Comparison of ENCODE assay signal across 12 cellular contexts in the genomic region with DNA sequence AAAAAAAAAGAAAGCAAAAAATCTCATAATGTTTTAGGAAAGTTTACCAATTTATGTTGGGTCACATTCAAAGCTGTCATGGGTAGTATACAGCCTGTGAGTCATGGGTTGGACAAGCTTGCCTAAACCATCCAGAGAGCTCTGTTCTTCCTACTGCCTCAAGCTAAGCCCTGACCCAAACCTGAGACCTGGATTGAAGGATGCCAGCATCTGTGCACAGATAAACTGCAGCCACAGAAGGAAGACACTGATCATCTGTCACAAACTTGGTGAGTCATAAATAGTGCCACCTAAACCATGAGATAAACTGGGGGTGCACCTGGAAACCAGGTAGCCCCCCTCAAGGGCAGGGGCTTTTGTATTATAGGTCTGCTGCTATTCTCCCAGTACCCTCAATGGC. TPM values are rescaled to one million over a fixed set of nuclear protein-coding genes. Genes with fewer than 3 reads are reported as not detected.
A peak's percentile ranks its signal among the peaks of the same experiment; 100 is the strongest.
DNase-seq lines count a peak whose midpoint lies in the region; ATAC-seq and TF ChIP-seq lines count a peak whose summit lies in the region.
"Had no signal": no experiment of that assay in that cellular context is flagged by ENCODE, and none has a peak within 500 bp of the region (broad histone marks: within the 10 kb centered on the region; RNA-seq: fewer than 3 reads in every experiment).

No MANE protein-coding gene starts in this region.

- H3K4me1 ChIP-seq in neuronal stem cell (ENCODE audit: control insufficient read depth in 2 of 2, insufficient read depth in 1 of 2, low read depth in 1 of 2, low read length in 2 of 2) = no peaks in the 10 kb centered on the region

- peaks cover 4% of the 10 kb centered on the region for H3K36me3 Mint-ChIP-seq in Calu3 (ENCODE audit: insufficient read depth, unreplicated experiment)
- H3K36me3 Mint-ChIP-seq in activated naive CD8-positive, alpha-beta T cell treated with anti-CD3 and anti-CD28 coated beads, Interleukin-2, amount 50 U/mL, for 24 hours (ENCODE audit: low read depth) = peaks cover 6% of the 10 kb centered on the region

- H3K9me3 ChIP-seq in neuronal stem cell (replicated peaks in 1 of 2; ENCODE audit: control insufficient read depth in 2 of 2, insufficient read depth in 1 of 2, low read depth in 1 of 2, low read length in 2 of 2) (no peaks in the 10 kb centered on the region), WERI-Rb-1 (ENCODE audit: severe bottlenecking) (no peaks in the 10 kb centered on the region)

- no peak overlapping the region for H2BK12ac ChIP-seq in neuronal stem cell (ENCODE audit: low read length)

- intact Hi-C loops in Calu3 (cut with micrococcal nuclease; ENCODE audit: unreplicated experiment) = no loop called here

- H3K9ac ChIP-seq in neuronal stem cell (ENCODE audit: low read depth, low read length, poor library complexity) = no peak overlapping the region

- no peak overlapping the region for H3K18ac ChIP-seq in neuronal stem cell (ENCODE audit: low read length)

- H3K79me1 ChIP-seq in neuronal stem cell (ENCODE audit: low read depth, low read length) = no peaks in the 10 kb centered on the region

- H3K4me3 Mint-ChIP-seq in Calu3 (ENCODE audit: low read depth, unreplicated experiment) = no peak overlapping the region
- peak overlapping the region; percentile 41 for H3K4me3 Mint-ChIP-seq in activated naive CD8-positive, alpha-beta T cell treated with anti-CD3 and anti-CD28 coated beads, Interleukin-2, amount 50 U/mL, for 24 hours
- H3K4me3 Mint-ChIP-seq: neural crest cell had no signal

- H4K91ac ChIP-seq in neuronal stem cell (ENCODE audit: low read depth, low read length, poor library complexity) = no peak overlapping the region

- CTCF ChIA-PET in Calu3 (lab: Charles Lee) = interaction anchor here (0.6 to 0.7 kb wide), 2 partner anchors 15 to 1581 kb away, joined by 3 to 6 read pairs; no protein-coding TSS in a partner anchor

- DNase-seq in Calu3 (no peak), M059J (ENCODE audit: low read depth) (peak; percentile 80), neuronal stem cell (ENCODE audit: low spot score) (no peak), WERI-Rb-1 (no peak)
- DNase-seq in activated naive CD8-positive, alpha-beta T cell treated with anti-CD3 and anti-CD28 coated beads, Interleukin-2, amount 50 U/mL, for 24 hours = no peak
- DNase-seq: NCI-H1092, NCI-H524 had no signal

- H2AFZ ChIP-seq in neuronal stem cell (ENCODE audit: low read length) = no peak overlapping the region

- H3K4me1 Mint-ChIP-seq in Calu3 (ENCODE audit: low read depth, unreplicated experiment) = peaks cover 48% of the 10 kb centered on the region
- H3K4me1 Mint-ChIP-seq in activated naive CD8-positive, alpha-beta T cell treated with anti-CD3 and anti-CD28 coated beads, Interleukin-2, amount 50 U/mL, for 24 hours = peaks cover 87% of the 10 kb centered on the region
- H3K4me1 Mint-ChIP-seq: neural crest cell had no signal

- H3K4me2 ChIP-seq in neuronal stem cell (ENCODE audit: insufficient read depth, low read length, poor library complexity, severe bottlenecking) = no peak overlapping the region

- no peaks in the 10 kb centered on the region for H3K27me3 ChIP-seq in neuronal stem cell (ENCODE audit: control insufficient read depth in 3 of 3, insufficient read depth in 3 of 3, low read depth in 1 of 3, low read length in 3 of 3)
- H3K27me3 ChIP-seq in WERI-Rb-1 (ENCODE audit: insufficient read depth, low read depth, severe bottlenecking) = no peaks in the 10 kb centered on the region

- H3K36me3 ChIP-seq in neuronal stem cell (replicated peaks in 1 of 2; ENCODE audit: control insufficient read depth in 2 of 2, insufficient read depth in 2 of 2, low read length in 2 of 2) = no peaks in the 10 kb centered on the region
- no peaks in the 10 kb centered on the region for H3K36me3 ChIP-seq in WERI-Rb-1

- H2BK15ac ChIP-seq in neuronal stem cell (ENCODE audit: low read length) = no peak overlapping the region

- H3K27ac Mint-ChIP-seq in Calu3 (ENCODE audit: unreplicated experiment) = peak overlapping the region; percentile 86
- peak overlapping the region; percentile 88 for H3K27ac Mint-ChIP-seq in activated naive CD8-positive, alpha-beta T cell treated with anti-CD3 and anti-CD28 coated beads, Interleukin-2, amount 50 U/mL, for 24 hours

- no peaks in the 10 kb centered on the region for H3K27me3 Mint-ChIP-seq in Calu3 (ENCODE audit: unreplicated experiment)
- peaks cover 1% of the 10 kb centered on the region for H3K27me3 Mint-ChIP-seq in activated naive CD8-positive, alpha-beta T cell treated with anti-CD3 and anti-CD28 coated beads, Interleukin-2, amount 50 U/mL, for 24 hours

- ATAC-seq in activated naive CD8-positive, alpha-beta T cell treated with anti-CD3 and anti-CD28 coated beads, Interleukin-2, amount 50 U/mL, for 24 hours = no peak
- ATAC-seq in HG03097 (IDR thresholded peaks at IDR 0.05; ENCODE audit: low FRiP score, unreplicated experiment) (no peak), GM21529 (IDR thresholded peaks at IDR 0.05; ENCODE audit: unreplicated experiment) (no peak)

- no peak for TF ChIP-seq CTCF in Calu3 (IDR thresholded peaks at IDR 0.05; ENCODE audit: unreplicated experiment)
- no peak for TF ChIP-seq CTCF in WERI-Rb-1 (IDR thresholded peaks at IDR 0.05; ENCODE audit: low read depth, low read length)

- no peaks in the 10 kb centered on the region for H3K9me3 Mint-ChIP-seq in Calu3 (ENCODE audit: low read depth, unreplicated experiment)
- H3K9me3 Mint-ChIP-seq in activated naive CD8-positive, alpha-beta T cell treated with anti-CD3 and anti-CD28 coated beads, Interleukin-2, amount 50 U/mL, for 24 hours = peaks cover 6% of the 10 kb centered on the region
- H3K9me3 Mint-ChIP-seq: neural crest cell had no signal

- BruUV-seq in Calu3 (replicated peaks; lab: Mats Ljungman, UMichigan) = no TSS peak

- H2BK120ac ChIP-seq in neuronal stem cell (ENCODE audit: low read depth, low read length) = no peak overlapping the region

- H3K4ac ChIP-seq in neuronal stem cell (ENCODE audit: low read length) = no peak overlapping the region

- H2BK5ac ChIP-seq in neuronal stem cell (ENCODE audit: low read length) = no peak overlapping the region

- no peak overlapping the region for H4K8ac ChIP-seq in neuronal stem cell (ENCODE audit: low read depth, low read length)

- peak overlapping the region; percentile 5 for H3K23ac ChIP-seq in neuronal stem cell (ENCODE audit: low read depth, low read length, poor library complexity)

- H3K27ac ChIP-seq in neuronal stem cell (replicated peaks; ENCODE audit: low read length) (no peak overlapping the region), WERI-Rb-1 (no peak overlapping the region)

- H3K14ac ChIP-seq in neuronal stem cell (ENCODE audit: low read length) = no peak overlapping the region

- no peak overlapping the region for H2AK5ac ChIP-seq in neuronal stem cell (ENCODE audit: low read depth, low read length)

- no peak overlapping the region for H3K4me3 ChIP-seq in neuronal stem cell (ENCODE audit: low read length in 2 of 2)
- H3K4me3 ChIP-seq in WERI-Rb-1 (ENCODE audit: low read depth, low read length) = no peak overlapping the region

RNA-seq across cellular contexts. Expression of a gene that starts 31.0 kb away (rescaled TPM):
- 0.80 TPM in 1 of 2 replicates, not detected in the other for total RNA-seq in Calu3 (2022)
- total RNA-seq in M059J (2014; rRNA removed; shearing (Covaris generic)) = 6.3 and 16.8 TPM in 2 replicates
- polyA plus RNA-seq in neuronal stem cell (2013, experiment 1 of 2) = not detected
- not detected for polyA plus RNA-seq in neuronal stem cell (2013, experiment 2 of 2)
- total RNA-seq: esophagus mucosa, neural crest cell had no signal

RNA-seq across cellular contexts. Expression of a gene that starts 44.1 kb away (rescaled TPM):
- not detected in 2 replicates for total RNA-seq in Calu3 (2022)
- total RNA-seq in M059J (2014; rRNA removed; shearing (Covaris generic)) = not detected in 2 replicates
- not detected for polyA plus RNA-seq in neuronal stem cell (2013, experiment 1 of 2)
- not detected for polyA plus RNA-seq in neuronal stem cell (2013, experiment 2 of 2)
- total RNA-seq: esophagus mucosa, kidney epithelial cell, neural crest cell had no signal
